Comparison of ENCODE assay signal across 8 cellular contexts in genomic region chr17:40219073-40219860, GRCh38. TPM values are rescaled to one million over a fixed set of nuclear protein-coding genes. Genes with fewer than 3 reads are reported as not detected.
A peak's percentile ranks its signal among the peaks of the same experiment; 100 is the strongest.
DNase-seq lines count a peak whose midpoint lies in the region; ATAC-seq and TF ChIP-seq lines count a peak whose summit lies in the region.

A gene with protein sequence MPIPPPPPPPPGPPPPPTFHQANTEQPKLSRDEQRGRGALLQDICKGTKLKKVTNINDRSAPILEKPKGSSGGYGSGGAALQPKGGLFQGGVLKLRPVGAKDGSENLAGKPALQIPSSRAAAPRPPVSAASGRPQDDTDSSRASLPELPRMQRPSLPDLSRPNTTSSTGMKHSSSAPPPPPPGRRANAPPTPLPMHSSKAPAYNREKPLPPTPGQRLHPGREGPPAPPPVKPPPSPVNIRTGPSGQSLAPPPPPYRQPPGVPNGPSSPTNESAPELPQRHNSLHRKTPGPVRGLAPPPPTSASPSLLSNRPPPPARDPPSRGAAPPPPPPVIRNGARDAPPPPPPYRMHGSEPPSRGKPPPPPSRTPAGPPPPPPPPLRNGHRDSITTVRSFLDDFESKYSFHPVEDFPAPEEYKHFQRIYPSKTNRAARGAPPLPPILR (plus strand): TSS chr17:40219304. CDS start chr17:40256460, 37,156 bp downstream.

- H3K4me3 Mint-ChIP-seq in activated naive CD8-positive, alpha-beta T cell: peak within 1 kb of the TSS; percentile 96

- H3K4me1 ChIP-seq in ovary (ENCODE audit: insufficient read depth): peaks cover 5% of the 10 kb centered on the region
- peaks cover 0 to 26% (median 8%) of the 10 kb centered on the region in 4 donors for H3K4me1 ChIP-seq in tibial artery

- no peak for TF ChIP-seq EP300 in ovary (IDR thresholded peaks at IDR 0.05)

- no peaks in the 10 kb centered on the region for H3K27me3 Mint-ChIP-seq in activated naive CD8-positive, alpha-beta T cell

- ATAC-seq in HG02588 (IDR thresholded peaks at IDR 0.05; ENCODE audit: unreplicated experiment) (peak; percentile 90), Right ventricle myocardium inferior (peak; percentile 99)

- H3K27me3 ChIP-seq in ovary (no peaks in the 10 kb centered on the region), tibial artery (no peaks in the 10 kb centered on the region)

- H3K9me3 Mint-ChIP-seq in activated naive CD8-positive, alpha-beta T cell (ENCODE audit: low read depth): no peaks in the 10 kb centered on the region

- 1% methylated on average over 53 to 60 of the region's 60 CpGs for WGBS in ovary, 3 donors

- TF ChIP-seq CTCF in ovary (IDR thresholded peaks at IDR 0.05) (peak; percentile 78 to 91 (median 90)), tibial artery (IDR thresholded peaks at IDR 0.05) (peak; percentile 72 to 79)

- TF ChIP-seq POLR2A in ovary (IDR thresholded peaks at IDR 0.05): peak; percentile 75

- H3K27ac ChIP-seq in ovary (peak within 1 kb of the TSS; percentile 80 to 93), tibial artery (peak within 1 kb of the TSS; percentile 94 to 95)

- H3K4me1 Mint-ChIP-seq in activated naive CD8-positive, alpha-beta T cell (ENCODE audit: low read depth): peaks cover 28% of the 10 kb centered on the region

- intact Hi-C loops in Right ventricle myocardium inferior (cut with DNase I): loop anchor here (5.0 kb wide), 2 partner anchors 68 to 133 kb away; partner anchors contain the start of gene CDC6
- intact Hi-C loops in ovary (cut with DNase I): loop anchor here in 1 of 4 donors (10.0 kb wide), 1 partner anchor 66 kb away; the partner anchor contains the start of gene CDC6
- intact Hi-C loops in tibial artery (cut with DNase I; ENCODE audit: low total_unique reads): loop anchor here (10.0 kb wide), 1 partner anchor 614 kb away; the partner anchor contains the start of gene NEUROD2

- H3K36me3 ChIP-seq in ovary (no peaks in the 10 kb centered on the region), tibial artery (no peaks in the 10 kb centered on the region)

- no peaks in the 10 kb centered on the region for H3K9me3 ChIP-seq in ovary
- H3K9me3 ChIP-seq in tibial artery: no peaks in the 10 kb centered on the region

- H3K36me3 Mint-ChIP-seq in activated naive CD8-positive, alpha-beta T cell: no peaks in the 10 kb centered on the region

- peak within 1 kb of the TSS; percentile 100 for H3K4me3 ChIP-seq in GM08714 (ENCODE audit: low read length)
- peak within 1 kb of the TSS; percentile 78 for H3K4me3 ChIP-seq in ovary
- peak within 1 kb of the TSS; percentile 79 to 84 for H3K4me3 ChIP-seq in tibial artery

- peak within 1 kb of the TSS; percentile 99 for H3K27ac Mint-ChIP-seq in activated naive CD8-positive, alpha-beta T cell

- peak; percentile 97 for DNase-seq in NCI-H1105 (lab: John Stamatoyannopoulos, UW)
- DNase-seq in SKM-1 treated with dmso at 0.1 percent for 144 hours (lab: John Stamatoyannopoulos, UW; ENCODE audit: unreplicated experiment): peak; percentile 94
- DNase-seq in Right ventricle myocardium inferior (ENCODE audit: missing footprints): peak; percentile 97
- peak; percentile 96 to 98 (median 97) for DNase-seq in ovary
- peak; percentile 96 to 98 for DNase-seq in tibial artery

RNA-seq across cellular contexts. Expression of the gene that starts here (rescaled TPM):
- total RNA-seq in Right ventricle myocardium inferior: 12.3 TPM
- total RNA-seq in ovary: 10 to 100 TPM in 6 of 7 donors, 1 to 10 TPM in 1; 6.1 to 23.0 (median 18.4) TPM
- 10 to 100 TPM in 1 of 2 donors, 1 to 10 TPM in 1; 8.4 to 27.8 TPM for polyA plus RNA-seq in ovary

Comparison
In these comparisons a context has a peak if more than half of its experiments do, and no peak if none do; other contexts are left out.
1. Peak in every context shown above with its lines: DNase-seq, ATAC-seq, H3K4me3 ChIP-seq and H3K27ac ChIP-seq.